In the genomic region with DNA sequence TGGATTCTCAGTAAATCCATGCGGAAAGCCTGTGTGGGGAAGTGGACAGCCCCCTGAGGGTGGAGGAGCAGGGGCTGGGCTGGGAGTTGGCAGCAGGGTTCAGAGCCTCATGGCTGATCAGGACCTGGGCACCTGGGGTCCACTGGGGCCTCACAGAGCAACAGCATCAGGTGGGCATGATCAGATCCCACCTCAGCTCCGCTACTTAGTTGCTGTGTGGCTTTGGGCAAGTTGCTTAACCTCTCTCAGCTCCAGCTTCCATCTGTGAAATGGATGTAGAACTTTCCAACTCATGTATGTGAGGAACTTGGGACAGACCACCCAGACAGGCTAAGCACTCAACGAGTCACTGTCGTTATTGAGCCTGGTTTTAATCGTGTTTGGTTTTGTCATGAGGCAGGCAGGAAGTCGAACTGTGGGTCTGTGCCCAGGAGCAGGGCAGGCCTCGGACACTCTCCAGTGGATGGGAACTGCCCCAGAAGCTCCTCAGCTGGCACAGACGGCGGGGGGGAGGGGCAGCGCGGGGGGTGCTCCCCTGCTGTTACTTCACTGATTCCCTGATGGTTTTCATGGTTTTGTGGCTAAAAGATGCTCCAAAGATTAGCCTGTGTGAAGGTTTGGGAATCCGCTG, we compare ENCODE assay signal across 20 cellular contexts.
DNase-seq lines count a peak whose midpoint lies in the region; ATAC-seq and TF ChIP-seq lines count a peak whose summit lies in the region.
"Had no signal": no experiment of that assay in that cellular context is flagged by ENCODE, and none has a peak within 500 bp of the region (broad histone marks: within the 10 kb centered on the region; RNA-seq: fewer than 3 reads in every experiment).

No MANE protein-coding gene starts in this region.

- H3K4me1 ChIP-seq in right atrium auricular region (no peaks in the 10 kb centered on the region), NT2/D1 (ENCODE audit: insufficient read depth, insufficient read length) (peaks cover 9% of the 10 kb centered on the region), vagina (peaks cover 20% of the 10 kb centered on the region)

- no peak overlapping the region for H3K27ac Mint-ChIP-seq in activated CD8-positive, alpha-beta T cell treated with anti-CD3 and anti-CD28 coated beads for 36 hours
- H3K27ac Mint-ChIP-seq: GM23338, immature natural killer cell, T-cell had no signal

- H3K36me3 Mint-ChIP-seq in activated CD8-positive, alpha-beta T cell treated with anti-CD3 and anti-CD28 coated beads for 36 hours (ENCODE audit: low read depth): no peaks in the 10 kb centered on the region
- H3K36me3 Mint-ChIP-seq: immature natural killer cell, T-cell had no signal

- H3K36me3 ChIP-seq in right atrium auricular region (no peaks in the 10 kb centered on the region), NT2/D1 (ENCODE audit: insufficient read depth, insufficient read length, low read length) (no peaks in the 10 kb centered on the region), vagina (no peaks in the 10 kb centered on the region)
- H3K36me3 ChIP-seq: neutrophil had no signal

- H3K27ac ChIP-seq in right atrium auricular region (no peak overlapping the region), vagina (peak overlapping the region; percentile 72), coronary artery (no peak overlapping the region)
- H3K27ac ChIP-seq: neutrophil had no signal

- H3K4me3 ChIP-seq in right atrium auricular region (no peak overlapping the region), NT2/D1 (ENCODE audit: insufficient read length, low read depth) (no peak overlapping the region), vagina (no peak overlapping the region), coronary artery (no peak overlapping the region)
- H3K4me3 ChIP-seq: GM12878, GM23338 had no signal

- ATAC-seq in Right ventricle myocardium inferior: no peak
- ATAC-seq in HG02588 (IDR thresholded peaks at IDR 0.05; ENCODE audit: unreplicated experiment): no peak
- ATAC-seq in activated CD8-positive, alpha-beta T cell treated with anti-CD3 and anti-CD28 coated beads for 36 hours: no peak
- ATAC-seq: GM12878, GM23338, T-cell had no signal

- TF ChIP-seq CTCF in right atrium auricular region (IDR thresholded peaks at IDR 0.05) (no peak), vagina (IDR thresholded peaks at IDR 0.05) (no peak), coronary artery (IDR thresholded peaks at IDR 0.05) (no peak)
- TF ChIP-seq CTCF in activated CD8-positive, alpha-beta T cell treated with anti-CD3 and anti-CD28 coated beads for 36 hours (IDR thresholded peaks at IDR 0.05): no peak

- POLR2A ChIA-PET in activated CD8-positive, alpha-beta T cell treated with anti-CD3 and anti-CD28 coated beads for 36 hours (lab: Charles Lee): no interaction called here

- intact Hi-C loops in Right ventricle myocardium inferior (cut with DNase I) (no loop called here), vagina (cut with DNase I) (no loop called here)
- intact Hi-C loops in activated CD8-positive, alpha-beta T cell treated with anti-CD3 and anti-CD28 coated beads for 36 hours (cut with micrococcal nuclease): no loop called here

- CTCF ChIA-PET in activated CD8-positive, alpha-beta T cell treated with anti-CD3 and anti-CD28 coated beads for 36 hours (lab: Charles Lee): interaction anchor here (1.1 kb wide), 1 partner anchor 30 kb away, joined by 3 read pairs; no protein-coding TSS in a partner anchor

- H3K4me3 Mint-ChIP-seq in activated CD8-positive, alpha-beta T cell treated with anti-CD3 and anti-CD28 coated beads for 36 hours: no peak overlapping the region
- H3K4me3 Mint-ChIP-seq: GM23338, immature natural killer cell, T-cell had no signal

- H3K9me3 ChIP-seq in right atrium auricular region (no peaks in the 10 kb centered on the region), NT2/D1 (ENCODE audit: insufficient read depth, low read length) (no peaks in the 10 kb centered on the region), vagina (no peaks in the 10 kb centered on the region)
- H3K9me3 ChIP-seq: neutrophil had no signal

- H3K27me3 ChIP-seq in right atrium auricular region: no peaks in the 10 kb centered on the region
- H3K27me3 ChIP-seq in NT2/D1 (ENCODE audit: insufficient read depth, insufficient read length): no peaks in the 10 kb centered on the region
- no peaks in the 10 kb centered on the region for H3K27me3 ChIP-seq in vagina
- H3K27me3 ChIP-seq: neutrophil had no signal

- H3K27me3 Mint-ChIP-seq in activated CD8-positive, alpha-beta T cell treated with anti-CD3 and anti-CD28 coated beads for 36 hours: no peaks in the 10 kb centered on the region

- no peaks in the 10 kb centered on the region for H3K9me3 Mint-ChIP-seq in activated CD8-positive, alpha-beta T cell treated with anti-CD3 and anti-CD28 coated beads for 36 hours
- H3K9me3 Mint-ChIP-seq: GM23338, immature natural killer cell, T-cell had no signal

- TF ChIP-seq POLR2A in vagina (IDR thresholded peaks at IDR 0.05): no peak

- no peaks in the 10 kb centered on the region for H3K4me1 Mint-ChIP-seq in activated CD8-positive, alpha-beta T cell treated with anti-CD3 and anti-CD28 coated beads for 36 hours (ENCODE audit: low read depth)
- H3K4me1 Mint-ChIP-seq: immature natural killer cell, T-cell had no signal

- DNase-seq in Right ventricle myocardium inferior (ENCODE audit: missing footprints) (peak; percentile 30), right atrium auricular region (ENCODE audit: low spot score) (no peak), NT2/D1 (ENCODE audit: low read depth, low spot score) (no peak), kidney tubule cell (ENCODE audit: low spot score) (peak; percentile 61), vagina (ENCODE audit: extremely low spot score in 2 of 2) (no peak), coronary artery (ENCODE audit: low spot score) (no peak)
- no peak for DNase-seq in activated CD8-positive, alpha-beta T cell treated with anti-CD3 and anti-CD28 coated beads for 36 hours
- DNase-seq: activated CD4-positive, alpha-beta T cell treated with anti-CD3 and anti-CD28 coated beads for 48 hours; activated effector memory CD4-positive, alpha-beta T cell treated with anti-CD3 and anti-CD28 coated beads, Interleukin-2, amount 50 U/mL, for 16 hours; cortex of kidney; GF-D8; immature natural killer cell; Right ventricle myocardium superior; stimulated activated CD4-positive, alpha-beta T cell treated with anti-CD3 and anti-CD28 coated beads, Interleukin-12 subunit alpha, Interleukin-12 subunit beta, amount 100 ng/mL, for 4 hours; stimulated activated CD8-positive, alpha-beta memory T cell treated with anti-CD3 and anti-CD28 coated beads, Interleukin-4, amount 100 ng/mL, for 48 hours; T-cell had no signal

- peak overlapping the region; percentile 34 for H3K9ac ChIP-seq in NT2/D1 (ENCODE audit: insufficient read length, low read depth)

Comparison
In these comparisons a context has a peak if more than half of its experiments do, and no peak if none do; other contexts are left out.
1. DNase-seq: peak in Right ventricle myocardium inferior (single experiment) and kidney tubule cell (single experiment); none in right atrium auricular region (single experiment), NT2/D1 (single experiment), vagina (0 of 2), coronary artery (single experiment) and activated CD8-positive, alpha-beta T cell treated with anti-CD3 and anti-CD28 coated beads for 36 hours (single experiment).